In the genomic region with DNA sequence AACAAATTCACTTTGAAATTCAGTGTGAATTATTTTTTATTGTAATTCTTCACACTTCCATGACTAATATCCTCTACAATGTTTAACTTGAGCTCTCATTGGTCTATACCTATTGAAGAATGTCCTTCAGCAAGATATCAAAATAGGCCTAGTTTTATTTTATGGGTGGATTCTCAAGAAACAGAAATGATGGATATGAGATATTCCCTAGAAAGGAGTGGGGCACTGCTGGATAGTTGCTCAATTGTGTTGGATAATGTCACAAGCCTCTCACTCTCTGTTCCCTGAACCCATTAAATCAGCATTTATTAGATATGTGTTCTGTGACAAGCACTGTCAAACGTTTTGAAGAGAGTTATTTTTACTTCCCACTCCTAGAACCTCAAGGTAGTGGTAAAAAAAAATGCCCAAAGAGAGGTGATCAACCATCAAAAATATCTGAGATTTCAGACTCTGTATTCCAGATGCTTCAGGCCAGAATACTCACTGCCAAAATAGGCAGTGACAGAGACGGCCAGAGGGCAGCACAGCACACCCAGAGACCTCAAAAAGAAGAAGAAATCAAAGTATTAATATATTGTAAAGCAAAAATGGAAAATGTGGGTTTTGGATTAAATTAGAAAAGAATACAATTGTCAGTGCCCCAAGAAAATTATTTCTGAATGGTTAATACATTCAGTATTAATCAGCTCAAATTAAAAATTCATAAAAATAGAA, we compare ENCODE assay signal across 16 cellular contexts.
DNase-seq lines count a peak whose midpoint lies in the region; ATAC-seq, FAIRE-seq and TF ChIP-seq lines count a peak whose summit lies in the region.
"Had no signal": no experiment of that assay in that cellular context is flagged by ENCODE, and none has a peak within 500 bp of the region (broad histone marks: within the 10 kb centered on the region; RNA-seq: fewer than 3 reads in every experiment).

No MANE protein-coding gene starts in this region.

- DNase-seq in AG10803 (ENCODE audit: low read depth), result no peak
- no peak for DNase-seq in HCT116 (ENCODE audit: low read depth, low spot score)
- peak; percentile 39 for DNase-seq in adipocyte (ENCODE audit: low read depth)
- no peak for DNase-seq in foreskin keratinocyte
- no peak for DNase-seq in COLO668 (lab: John Stamatoyannopoulos, UW; ENCODE audit: unreplicated experiment)
- no peak for DNase-seq in activated CD4-positive, CD25-positive, alpha-beta regulatory T cell treated with anti-CD3 and anti-CD28 coated beads, Interleukin-2, amount 50 U/mL, for 72 hours
- no peak for DNase-seq in small intestine
- DNase-seq: CD8-positive, alpha-beta memory T cell; H9; MM.1S; NCI-H1105 treated with DMSO at 0.1 percent for 48 hours; NCI-H1930; NCI-H2171; NCI-H510A; RPMI8226; SJCRH30 had no signal

- H3K4me2 ChIP-seq in HCT116 (ENCODE audit: low read length), result no peak overlapping the region

- H3K4me3 ChIP-seq in AG10803 (ENCODE audit: low read length) (no peak overlapping the region), HCT116 (replicated peaks in 1 of 2; ENCODE audit: low read depth in 1 of 2, low read length in 2 of 2) (no peak overlapping the region), adipocyte (ENCODE audit: low read length) (no peak overlapping the region), small intestine (ENCODE audit: low read depth in 1 of 2, low read length in 2 of 2) (no peak overlapping the region)
- H3K4me3 ChIP-seq: SJCRH30 had no signal

- no peaks in the 10 kb centered on the region for H3K36me3 ChIP-seq in HCT116 (ENCODE audit: control insufficient read depth in 1 of 2, insufficient read depth in 2 of 2, low read length in 2 of 2)
- H3K36me3 ChIP-seq in adipocyte (ENCODE audit: control insufficient read depth, insufficient read depth, low read length, severe bottlenecking), result no peaks in the 10 kb centered on the region
- no peaks in the 10 kb centered on the region for H3K36me3 ChIP-seq in small intestine (ENCODE audit: control insufficient read depth in 2 of 2, insufficient read depth in 2 of 2, low read length in 2 of 2)
- H3K36me3 ChIP-seq: SJCRH30 had no signal

- no peak overlapping the region for H2AFZ ChIP-seq in HCT116 (ENCODE audit: low read depth, low read length, poor library complexity, severe bottlenecking)

- TF ChIP-seq CTCF in AG10803 (conservative IDR thresholded peaks at IDR 0.05; ENCODE audit: low read length) (0 out of 2 replicates have a peak, but pooled peaks have one; percentile 5), HCT116 (IDR thresholded peaks at IDR 0.05 in 2 of 3, conservative IDR thresholded peaks at IDR 0.05 in 1 of 3; ENCODE audit: borderline replicate concordance in 1 of 3, insufficient read depth in 1 of 3, low read depth in 2 of 3, low read length in 2 of 3) (no peak), foreskin keratinocyte (conservative IDR thresholded peaks at IDR 0.05) (peak; percentile 29)

- TF ChIP-seq RAD21 in HCT116 (IDR thresholded peaks at IDR 0.05; ENCODE audit: low read depth), result peak; percentile 25; the same call in 1 of the 2 replicates

- no peaks in the 10 kb centered on the region for H3K9me2 ChIP-seq in HCT116 (ENCODE audit: insufficient read depth)

- CTCF ChIA-PET in HCT116 (lab: Charles Lee), result no interaction called here

- RAD21 ChIA-PET in HCT116 (lab: Charles Lee; ENCODE audit: low non-redundant PET in 1 of 2, low total read pairs in 2 of 2, uncharacterized antibody in 2 of 2, unreplicated experiment in 2 of 2), result no interaction called here

- peaks cover 0 to 10% of the 10 kb centered on the region in 2 experiments; a peak in 1 of 4 replicates for H3K9me3 ChIP-seq in HCT116 (ENCODE audit: control insufficient read depth in 1 of 2, insufficient read depth in 1 of 2, low read depth in 1 of 2, low read length in 2 of 2)
- peaks cover 15% of the 10 kb centered on the region for H3K9me3 ChIP-seq in adipocyte (ENCODE audit: control insufficient read depth, low read length)
- no peaks in the 10 kb centered on the region for H3K9me3 ChIP-seq in small intestine (ENCODE audit: control insufficient read depth, low read depth)

- H3K27me3 ChIP-seq in HCT116 (ENCODE audit: insufficient read depth, low read length) (no peaks in the 10 kb centered on the region), adipocyte (replicated peaks; ENCODE audit: control insufficient read depth, insufficient read depth, low read length) (no peaks in the 10 kb centered on the region), foreskin keratinocyte (no peaks in the 10 kb centered on the region), small intestine (ENCODE audit: control insufficient read depth in 2 of 2, insufficient read depth in 2 of 2, low read length in 2 of 2) (no peaks in the 10 kb centered on the region)
- H3K27me3 ChIP-seq: SJCRH30 had no signal

- H3K4me1 ChIP-seq in HCT116 (ENCODE audit: control insufficient read depth in 1 of 2, insufficient read depth in 2 of 2, low read length in 2 of 2), result no peaks in the 10 kb centered on the region
- H3K4me1 ChIP-seq in adipocyte (ENCODE audit: control insufficient read depth, insufficient read depth, low read length), result peaks cover 46% of the 10 kb centered on the region
- H3K4me1 ChIP-seq in foreskin keratinocyte, result no peaks in the 10 kb centered on the region
- H3K4me1 ChIP-seq in small intestine (ENCODE audit: control insufficient read depth in 2 of 2, insufficient read depth in 1 of 2, low read depth in 1 of 2, low read length in 1 of 2), result no peaks in the 10 kb centered on the region

- intact Hi-C loops in HCT116 (cut with micrococcal nuclease), result no loop called here

- H4K20me1 ChIP-seq in HCT116 (ENCODE audit: insufficient read depth), result no peaks in the 10 kb centered on the region; the same call in 1 of the 2 replicates

- POLR2A ChIA-PET in HCT116 (lab: Charles Lee), result no interaction called here

- WGBS in small intestine, 3 donors, result 30 to 46% (median 42%) methylated on average over 2 of the region's 2 CpGs

- H3K79me2 ChIP-seq in HCT116 (ENCODE audit: insufficient read depth, low read length), result no peaks in the 10 kb centered on the region

- ATAC-seq in HCT116 (no peak), foreskin keratinocyte (no peak)

- no peak for TF ChIP-seq POLR2A in HCT116 (IDR thresholded peaks at IDR 0.05; ENCODE audit: borderline replicate concordance, extremely low read depth, insufficient read depth, insufficient read length)

- no TSS peak for BruUV-seq in HCT116 (replicated peaks; lab: Mats Ljungman, UMichigan)

- H3K9ac ChIP-seq in HCT116 (ENCODE audit: low read length) (no peak overlapping the region), adipocyte (ENCODE audit: low read length) (peak overlapping the region; percentile 48)

- H3K27ac ChIP-seq in HCT116 (ENCODE audit: low read depth, low read length) (no peak overlapping the region), foreskin keratinocyte (no peak overlapping the region), small intestine (ENCODE audit: low read depth in 1 of 2, low read length in 1 of 2) (no peak overlapping the region)
- H3K27ac ChIP-seq: SJCRH30 had no signal

- no peak for FAIRE-seq in small intestine (lab: Jason Lieb, UNC)

TF ChIP-seq in HCT116, 20 proteins besides CTCF, POLR2A, EP300 and RAD21:
- TF ChIP-seq ZFX (IDR thresholded peaks at IDR 0.05) (no peak), EZH2 (IDR thresholded peaks at IDR 0.05) (no peak), ZNF274 (IDR thresholded peaks at IDR 0.05; ENCODE audit: low read depth, low read length) (no peak)
- TF ChIP-seq, protein P1, sequence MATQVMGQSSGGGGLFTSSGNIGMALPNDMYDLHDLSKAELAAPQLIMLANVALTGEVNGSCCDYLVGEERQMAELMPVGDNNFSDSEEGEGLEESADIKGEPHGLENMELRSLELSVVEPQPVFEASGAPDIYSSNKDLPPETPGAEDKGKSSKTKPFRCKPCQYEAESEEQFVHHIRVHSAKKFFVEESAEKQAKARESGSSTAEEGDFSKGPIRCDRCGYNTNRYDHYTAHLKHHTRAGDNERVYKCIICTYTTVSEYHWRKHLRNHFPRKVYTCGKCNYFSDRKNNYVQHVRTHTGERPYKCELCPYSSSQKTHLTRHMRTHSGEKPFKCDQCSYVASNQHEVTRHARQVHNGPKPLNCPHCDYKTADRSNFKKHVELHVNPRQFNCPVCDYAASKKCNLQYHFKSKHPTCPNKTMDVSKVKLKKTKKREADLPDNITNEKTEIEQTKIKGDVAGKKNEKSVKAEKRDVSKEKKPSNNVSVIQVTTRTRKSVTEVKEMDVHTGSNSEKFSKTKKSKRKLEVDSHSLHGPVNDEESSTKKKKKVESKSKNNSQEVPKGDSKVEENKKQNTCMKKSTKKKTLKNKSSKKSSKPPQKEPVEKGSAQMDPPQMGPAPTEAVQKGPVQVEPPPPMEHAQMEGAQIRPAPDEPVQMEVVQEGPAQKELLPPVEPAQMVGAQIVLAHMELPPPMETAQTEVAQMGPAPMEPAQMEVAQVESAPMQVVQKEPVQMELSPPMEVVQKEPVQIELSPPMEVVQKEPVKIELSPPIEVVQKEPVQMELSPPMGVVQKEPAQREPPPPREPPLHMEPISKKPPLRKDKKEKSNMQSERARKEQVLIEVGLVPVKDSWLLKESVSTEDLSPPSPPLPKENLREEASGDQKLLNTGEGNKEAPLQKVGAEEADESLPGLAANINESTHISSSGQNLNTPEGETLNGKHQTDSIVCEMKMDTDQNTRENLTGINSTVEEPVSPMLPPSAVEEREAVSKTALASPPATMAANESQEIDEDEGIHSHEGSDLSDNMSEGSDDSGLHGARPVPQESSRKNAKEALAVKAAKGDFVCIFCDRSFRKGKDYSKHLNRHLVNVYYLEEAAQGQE (IDR thresholded peaks at IDR 0.05; ENCODE audit: low read depth), result no peak

Comparison
In these comparisons a context has a peak if more than half of its experiments do, and no peak if none do; other contexts are left out.
1. CTCF ChIP-seq: peak in AG10803 (single experiment) and foreskin keratinocyte (single experiment); none in HCT116 (0 of 3).